ENCODE assay signal across 1 cellular context in the genomic region with DNA sequence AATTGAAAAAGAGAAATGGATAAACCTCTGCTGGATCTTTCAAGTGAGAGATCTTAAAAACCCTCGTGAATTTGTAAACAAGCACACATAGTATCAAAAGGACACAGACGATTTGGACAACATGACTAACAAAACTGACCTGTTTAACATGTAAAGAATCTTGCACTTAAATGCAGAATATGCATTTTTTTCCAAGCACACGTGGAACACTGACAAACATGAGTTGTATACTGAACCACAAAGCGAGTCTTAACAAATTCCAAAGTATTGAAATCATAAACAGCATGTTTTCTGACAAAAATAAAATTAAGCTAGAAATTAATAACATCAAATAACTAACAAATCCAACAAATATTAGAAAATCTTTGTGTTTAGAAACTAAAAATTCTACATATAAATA.
TF ChIP-seq lines count a peak whose summit lies in the region.

No MANE protein-coding gene starts in this region.

TF ChIP-seq in K562, 482 proteins besides CTCF, POLR2A, EP300 and RAD21:
- TF ChIP-seq, protein P1, sequence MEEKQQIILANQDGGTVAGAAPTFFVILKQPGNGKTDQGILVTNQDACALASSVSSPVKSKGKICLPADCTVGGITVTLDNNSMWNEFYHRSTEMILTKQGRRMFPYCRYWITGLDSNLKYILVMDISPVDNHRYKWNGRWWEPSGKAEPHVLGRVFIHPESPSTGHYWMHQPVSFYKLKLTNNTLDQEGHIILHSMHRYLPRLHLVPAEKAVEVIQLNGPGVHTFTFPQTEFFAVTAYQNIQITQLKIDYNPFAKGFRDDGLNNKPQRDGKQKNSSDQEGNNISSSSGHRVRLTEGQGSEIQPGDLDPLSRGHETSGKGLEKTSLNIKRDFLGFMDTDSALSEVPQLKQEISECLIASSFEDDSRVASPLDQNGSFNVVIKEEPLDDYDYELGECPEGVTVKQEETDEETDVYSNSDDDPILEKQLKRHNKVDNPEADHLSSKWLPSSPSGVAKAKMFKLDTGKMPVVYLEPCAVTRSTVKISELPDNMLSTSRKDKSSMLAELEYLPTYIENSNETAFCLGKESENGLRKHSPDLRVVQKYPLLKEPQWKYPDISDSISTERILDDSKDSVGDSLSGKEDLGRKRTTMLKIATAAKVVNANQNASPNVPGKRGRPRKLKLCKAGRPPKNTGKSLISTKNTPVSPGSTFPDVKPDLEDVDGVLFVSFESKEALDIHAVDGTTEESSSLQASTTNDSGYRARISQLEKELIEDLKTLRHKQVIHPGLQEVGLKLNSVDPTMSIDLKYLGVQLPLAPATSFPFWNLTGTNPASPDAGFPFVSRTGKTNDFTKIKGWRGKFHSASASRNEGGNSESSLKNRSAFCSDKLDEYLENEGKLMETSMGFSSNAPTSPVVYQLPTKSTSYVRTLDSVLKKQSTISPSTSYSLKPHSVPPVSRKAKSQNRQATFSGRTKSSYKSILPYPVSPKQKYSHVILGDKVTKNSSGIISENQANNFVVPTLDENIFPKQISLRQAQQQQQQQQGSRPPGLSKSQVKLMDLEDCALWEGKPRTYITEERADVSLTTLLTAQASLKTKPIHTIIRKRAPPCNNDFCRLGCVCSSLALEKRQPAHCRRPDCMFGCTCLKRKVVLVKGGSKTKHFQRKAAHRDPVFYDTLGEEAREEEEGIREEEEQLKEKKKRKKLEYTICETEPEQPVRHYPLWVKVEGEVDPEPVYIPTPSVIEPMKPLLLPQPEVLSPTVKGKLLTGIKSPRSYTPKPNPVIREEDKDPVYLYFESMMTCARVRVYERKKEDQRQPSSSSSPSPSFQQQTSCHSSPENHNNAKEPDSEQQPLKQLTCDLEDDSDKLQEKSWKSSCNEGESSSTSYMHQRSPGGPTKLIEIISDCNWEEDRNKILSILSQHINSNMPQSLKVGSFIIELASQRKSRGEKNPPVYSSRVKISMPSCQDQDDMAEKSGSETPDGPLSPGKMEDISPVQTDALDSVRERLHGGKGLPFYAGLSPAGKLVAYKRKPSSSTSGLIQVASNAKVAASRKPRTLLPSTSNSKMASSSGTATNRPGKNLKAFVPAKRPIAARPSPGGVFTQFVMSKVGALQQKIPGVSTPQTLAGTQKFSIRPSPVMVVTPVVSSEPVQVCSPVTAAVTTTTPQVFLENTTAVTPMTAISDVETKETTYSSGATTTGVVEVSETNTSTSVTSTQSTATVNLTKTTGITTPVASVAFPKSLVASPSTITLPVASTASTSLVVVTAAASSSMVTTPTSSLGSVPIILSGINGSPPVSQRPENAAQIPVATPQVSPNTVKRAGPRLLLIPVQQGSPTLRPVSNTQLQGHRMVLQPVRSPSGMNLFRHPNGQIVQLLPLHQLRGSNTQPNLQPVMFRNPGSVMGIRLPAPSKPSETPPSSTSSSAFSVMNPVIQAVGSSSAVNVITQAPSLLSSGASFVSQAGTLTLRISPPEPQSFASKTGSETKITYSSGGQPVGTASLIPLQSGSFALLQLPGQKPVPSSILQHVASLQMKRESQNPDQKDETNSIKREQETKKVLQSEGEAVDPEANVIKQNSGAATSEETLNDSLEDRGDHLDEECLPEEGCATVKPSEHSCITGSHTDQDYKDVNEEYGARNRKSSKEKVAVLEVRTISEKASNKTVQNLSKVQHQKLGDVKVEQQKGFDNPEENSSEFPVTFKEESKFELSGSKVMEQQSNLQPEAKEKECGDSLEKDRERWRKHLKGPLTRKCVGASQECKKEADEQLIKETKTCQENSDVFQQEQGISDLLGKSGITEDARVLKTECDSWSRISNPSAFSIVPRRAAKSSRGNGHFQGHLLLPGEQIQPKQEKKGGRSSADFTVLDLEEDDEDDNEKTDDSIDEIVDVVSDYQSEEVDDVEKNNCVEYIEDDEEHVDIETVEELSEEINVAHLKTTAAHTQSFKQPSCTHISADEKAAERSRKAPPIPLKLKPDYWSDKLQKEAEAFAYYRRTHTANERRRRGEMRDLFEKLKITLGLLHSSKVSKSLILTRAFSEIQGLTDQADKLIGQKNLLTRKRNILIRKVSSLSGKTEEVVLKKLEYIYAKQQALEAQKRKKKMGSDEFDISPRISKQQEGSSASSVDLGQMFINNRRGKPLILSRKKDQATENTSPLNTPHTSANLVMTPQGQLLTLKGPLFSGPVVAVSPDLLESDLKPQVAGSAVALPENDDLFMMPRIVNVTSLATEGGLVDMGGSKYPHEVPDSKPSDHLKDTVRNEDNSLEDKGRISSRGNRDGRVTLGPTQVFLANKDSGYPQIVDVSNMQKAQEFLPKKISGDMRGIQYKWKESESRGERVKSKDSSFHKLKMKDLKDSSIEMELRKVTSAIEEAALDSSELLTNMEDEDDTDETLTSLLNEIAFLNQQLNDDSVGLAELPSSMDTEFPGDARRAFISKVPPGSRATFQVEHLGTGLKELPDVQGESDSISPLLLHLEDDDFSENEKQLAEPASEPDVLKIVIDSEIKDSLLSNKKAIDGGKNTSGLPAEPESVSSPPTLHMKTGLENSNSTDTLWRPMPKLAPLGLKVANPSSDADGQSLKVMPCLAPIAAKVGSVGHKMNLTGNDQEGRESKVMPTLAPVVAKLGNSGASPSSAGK (IDR thresholded peaks at IDR 0.05): peak; percentile 18; the same call in 1 of the 2 replicates
- TF ChIP-seq HDAC3 (IDR thresholded peaks at IDR 0.05; ENCODE audit: borderline replicate concordance, partially characterized antibody) (no peak), C11orf30 (IDR thresholded peaks at IDR 0.05; ENCODE audit: low read depth) (peak; percentile 45; the same call in 1 of the 2 replicates), WHSC1 (IDR thresholded peaks at IDR 0.05; ENCODE audit: low read length) (no peak), CBX3 (IDR thresholded peaks at IDR 0.05; ENCODE audit: borderline replicate concordance in 1 of 2, low read length in 2 of 2) (no peak), MLLT1 (IDR thresholded peaks at IDR 0.05) (no peak), TCF7L2 (IDR thresholded peaks at IDR 0.05; ENCODE audit: low read depth, low read length) (no peak)
